Comparison of ENCODE assay signal across 21 cellular contexts in genomic region chr4:113831469-113831868, GRCh38.
DNase-seq lines count a peak whose midpoint lies in the region; ATAC-seq, FAIRE-seq and TF ChIP-seq lines count a peak whose summit lies in the region.
"Had no signal": no experiment of that assay in that cellular context is flagged by ENCODE, and none has a peak within 500 bp of the region (broad histone marks: within the 10 kb centered on the region; RNA-seq: fewer than 3 reads in every experiment).

No MANE protein-coding gene starts in this region.

- no peak overlapping the region for H3K27ac Mint-ChIP-seq in CD4-positive, alpha-beta T cell
- no peak overlapping the region for H3K27ac Mint-ChIP-seq in type B pancreatic cell
- H3K27ac Mint-ChIP-seq: IgD-negative memory B cell had no signal

- CTCF ChIA-PET in K562 (lab: Yijun Ruan, JAX; ENCODE audit: low intra/inter-chr PET ratio), result no interaction called here
- CTCF ChIA-PET in CD4-positive, alpha-beta T cell (lab: Charles Lee), result no interaction called here

- H3K4me3 Mint-ChIP-seq in CD4-positive, alpha-beta T cell, result no peak overlapping the region
- no peak overlapping the region for H3K4me3 Mint-ChIP-seq in type B pancreatic cell
- H3K4me3 Mint-ChIP-seq: CD8-positive, alpha-beta memory T cell; IgD-negative memory B cell had no signal

- no peaks in the 10 kb centered on the region for H3K36me3 ChIP-seq in BLaER1
- no peaks in the 10 kb centered on the region for H3K36me3 ChIP-seq in K562 (ENCODE audit: control insufficient read depth, insufficient read depth, low read length)
- H3K36me3 ChIP-seq in gastrocnemius medialis, result no peaks in the 10 kb centered on the region
- H3K36me3 ChIP-seq: MG63 had no signal

- TF ChIP-seq POLR2A in K562 (conservative IDR thresholded peaks at IDR 0.05) (no peak), gastrocnemius medialis (IDR thresholded peaks at IDR 0.05) (no peak)

- intact Hi-C loops in K562 (cut with micrococcal nuclease) (no loop called here), gastrocnemius medialis (cut with DNase I; ENCODE audit: low total_unique reads) (no loop called here)
- intact Hi-C loops in CD4-positive, alpha-beta T cell (cut with DNase I, micrococcal nuclease), result no loop called here

- H3K79me2 ChIP-seq in K562 (ENCODE audit: control insufficient read depth, insufficient read depth, low read length), result no peaks in the 10 kb centered on the region

- no peak for FAIRE-seq in K562 (lab: Jason Lieb, UNC)
- FAIRE-seq: G401.6, H54 had no signal

- no peak for TF ChIP-seq EP300 in K562 (IDR thresholded peaks at IDR 0.05; ENCODE audit: low read length)

- H3K4me2 ChIP-seq in BLaER1 (peak overlapping the region; percentile 72), K562 (ENCODE audit: insufficient read depth, low read length) (no peak overlapping the region)
- H3K4me2 ChIP-seq: SK-N-SH had no signal

- ATAC-seq in K562 (no peak), gastrocnemius medialis (no peak)
- ATAC-seq in CD4-positive, alpha-beta T cell (ENCODE audit: poor library complexity), result no peak
- ATAC-seq: Panc1 had no signal

- POLR2A ChIA-PET in K562 (lab: Yijun Ruan, JAX), result no interaction called here
- POLR2A ChIA-PET in CD4-positive, alpha-beta T cell (lab: Charles Lee), result interaction anchor here (0.7 kb wide), 1 partner anchor 124 kb away, joined by 3 read pairs; no protein-coding TSS in a partner anchor

- no peak for TF ChIP-seq CTCF in K562 (IDR thresholded peaks at IDR 0.05 in 2 of 3, conservative IDR thresholded peaks at IDR 0.05 in 1 of 3; ENCODE audit: insufficient read depth in 2 of 3, low read depth in 1 of 3, low read length in 3 of 3)
- no peak for TF ChIP-seq CTCF in CD4-positive, alpha-beta T cell (IDR thresholded peaks at IDR 0.05)
- TF ChIP-seq CTCF in gastrocnemius medialis (IDR thresholded peaks at IDR 0.05 in 4 of 5, conservative IDR thresholded peaks at IDR 0.05 in 1 of 5), result no peak
- no peak for TF ChIP-seq CTCF in type B pancreatic cell (conservative IDR thresholded peaks at IDR 0.05)

- H3K36me3 Mint-ChIP-seq in CD4-positive, alpha-beta T cell (ENCODE audit: low read depth), result no peaks in the 10 kb centered on the region
- H3K36me3 Mint-ChIP-seq in type B pancreatic cell, result no peaks in the 10 kb centered on the region
- H3K36me3 Mint-ChIP-seq: IgD-negative memory B cell had no signal

- DNase-seq in COR-L47 (lab: John Stamatoyannopoulos, UW), result peak; percentile 14
- peak; percentile 32 for DNase-seq in NCI-H69 (lab: John Stamatoyannopoulos, UW)
- no peak for DNase-seq in K562 (ENCODE audit: extremely low read depth in 1 of 4, low spot score in 3 of 4)
- no peak for DNase-seq in CD4-positive, alpha-beta T cell
- no peak for DNase-seq in gastrocnemius medialis
- DNase-seq in type B pancreatic cell (ENCODE audit: extremely low spot score, unreplicated experiment), result no peak
- DNase-seq: CD8-positive, alpha-beta memory T cell; Kasumi-1; MG63; NCI-H1092; NCI-H1436; NCI-H187 treated with DMSO at 0.1 percent for 48 hours; NCI-H2107; NCI-H345; SIG-M5; SK-N-SH had no signal

- H3K9me1 ChIP-seq in K562 (ENCODE audit: control insufficient read depth, insufficient read depth, low read length), result no peaks in the 10 kb centered on the region

- H4K20me1 ChIP-seq in BLaER1 (no peaks in the 10 kb centered on the region), K562 (replicated peaks; ENCODE audit: control insufficient read depth, insufficient read depth, low read length) (no peaks in the 10 kb centered on the region)

- no peak overlapping the region for H3K9ac ChIP-seq in BLaER1
- H3K9ac ChIP-seq in K562 (ENCODE audit: insufficient read depth in 1 of 2, low read depth in 2 of 2, low read length in 2 of 2), result no peak overlapping the region
- H3K9ac ChIP-seq: SK-N-SH had no signal

- H3K4me1 ChIP-seq in BLaER1 (peaks cover 35% of the 10 kb centered on the region), K562 (replicated peaks in 1 of 2; ENCODE audit: control insufficient read depth in 2 of 2, insufficient read depth in 2 of 2, low read length in 2 of 2) (no peaks in the 10 kb centered on the region), gastrocnemius medialis (peaks cover 0 to 2% of the 10 kb centered on the region in 2 donors)

- H3K27me3 ChIP-seq in BLaER1 (no peaks in the 10 kb centered on the region), K562 (ENCODE audit: control insufficient read depth in 2 of 2, insufficient read depth in 2 of 2, low read length in 2 of 2) (no peaks in the 10 kb centered on the region), gastrocnemius medialis (no peaks in the 10 kb centered on the region)
- no peaks in the 10 kb centered on the region for H3K27me3 ChIP-seq in CD4-positive, alpha-beta T cell (ENCODE audit: control insufficient read depth, insufficient read depth, low read length)
- H3K27me3 ChIP-seq: MG63 had no signal

- no TSS peak for BruUV-seq in K562 (replicated peaks; lab: Mats Ljungman, UMichigan)

- no peak overlapping the region for H2AFZ ChIP-seq in K562 (ENCODE audit: low read depth, low read length)

- no peak for TF ChIP-seq RAD21 in K562 (CRISPR knock-in tag; conservative IDR thresholded peaks at IDR 0.05 in 1 of 2, IDR thresholded peaks at IDR 0.05 in 1 of 2)

- in situ Hi-C loops in K562 (cut with MboI), result no loop called here
- in situ Hi-C loops in gastrocnemius medialis (cut with MboI; ENCODE audit: low sequenced_read_pairs in 4 of 4), result no loop called here

- H3K4me1 Mint-ChIP-seq in CD4-positive, alpha-beta T cell (ENCODE audit: low read depth), result peaks cover 34% of the 10 kb centered on the region
- peaks cover 17% of the 10 kb centered on the region for H3K4me1 Mint-ChIP-seq in type B pancreatic cell (ENCODE audit: unreplicated experiment)
- H3K4me1 Mint-ChIP-seq: IgD-negative memory B cell had no signal

- H3K9me3 ChIP-seq in BLaER1 (no peaks in the 10 kb centered on the region), K562 (replicated peaks; ENCODE audit: control insufficient read depth, insufficient read depth, low read depth, low read length) (no peaks in the 10 kb centered on the region), gastrocnemius medialis (no peaks in the 10 kb centered on the region)
- H3K9me3 ChIP-seq in CD4-positive, alpha-beta T cell (ENCODE audit: control insufficient read depth, low read length), result no peaks in the 10 kb centered on the region
- H3K9me3 ChIP-seq: MG63, SK-N-SH had no signal

- no peaks in the 10 kb centered on the region for H3K27me3 Mint-ChIP-seq in CD4-positive, alpha-beta T cell
- H3K27me3 Mint-ChIP-seq in type B pancreatic cell, result no peaks in the 10 kb centered on the region
- H3K27me3 Mint-ChIP-seq: IgD-negative memory B cell had no signal

- no peak overlapping the region for H3K27ac ChIP-seq in BLaER1
- H3K27ac ChIP-seq in K562 (ENCODE audit: extremely low read depth, low read depth, low read length), result no peak overlapping the region
- H3K27ac ChIP-seq in CD4-positive, alpha-beta T cell (ENCODE audit: low read depth, low read length), result no peak overlapping the region
- no peak overlapping the region for H3K27ac ChIP-seq in gastrocnemius medialis

- H3K4me3 ChIP-seq in BLaER1 (no peak overlapping the region), K562 (no peak overlapping the region), gastrocnemius medialis (no peak overlapping the region)
- H3K4me3 ChIP-seq: MG63 had no signal

- no peaks in the 10 kb centered on the region for H3K9me3 Mint-ChIP-seq in CD4-positive, alpha-beta T cell
- H3K9me3 Mint-ChIP-seq in type B pancreatic cell, result no peaks in the 10 kb centered on the region

TF ChIP-seq in K562, 482 proteins besides CTCF, POLR2A, EP300 and RAD21:
- TF ChIP-seq RFX1 (IDR thresholded peaks at IDR 0.05) (peak; percentile 21; the same call in 1 of the 2 replicates), TBL1XR1 (IDR thresholded peaks at IDR 0.05; ENCODE audit: low read length in 2 of 2) (no peak)

Comparison
In these comparisons a context has a peak if more than half of its experiments do, and no peak if none do; other contexts are left out.
1. DNase-seq: peak in COR-L47 (single experiment) and NCI-H69 (single experiment); none in K562 (0 of 4), CD4-positive, alpha-beta T cell (0 of 10), gastrocnemius medialis (0 of 2) and type B pancreatic cell (single experiment).